Comparison of ENCODE assay signal across 26 cellular contexts in the genomic region with DNA sequence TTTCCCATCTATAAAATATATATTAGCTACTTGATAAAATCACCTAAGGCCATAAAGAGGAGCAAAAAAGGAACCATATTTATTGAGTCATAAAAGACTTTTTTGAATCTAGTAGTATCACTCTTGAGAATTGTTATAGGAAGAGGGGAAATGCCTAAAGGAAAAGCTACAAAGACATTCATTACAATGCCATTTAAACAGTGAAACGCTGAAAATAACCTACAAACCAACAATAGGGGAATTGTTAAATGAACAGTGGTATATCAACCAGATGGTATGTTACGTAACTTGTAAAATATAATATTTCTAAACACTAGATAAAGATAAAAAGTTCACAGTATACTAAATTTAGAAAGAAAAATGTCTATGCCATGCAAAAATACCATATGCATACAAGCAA.
"Had no signal": no experiment of that assay in that cellular context is flagged by ENCODE, and none has a peak within 500 bp of the region (broad histone marks: within the 10 kb centered on the region; RNA-seq: fewer than 3 reads in every experiment).

No MANE protein-coding gene starts in this region.

- H3K4me3 ChIP-seq: stomach, suprapubic skin, testis, thoracic aorta, thyroid gland, tibial artery, tibial nerve, transverse colon, upper lobe of left lung, upper lobe of right lung, uterus, vagina had no signal

- ATAC-seq: stimulated activated effector memory CD8-positive, alpha-beta T cell treated with anti-CD3 and anti-CD28 coated beads, Interleukin-12 subunit alpha, Interleukin-12 subunit beta, amount 100 ng/mL, for 72 hours; stimulated activated memory B cell treated with anti-CD40 and anti-IgM and Interleukin-4, amounts not matched to agents 10 μg/mL and 1 μg/mL and 100 μg/mL, for 72 hours; stimulated activated naive B cell treated with anti-CD40 and anti-IgM and Interleukin-4, amounts not matched to agents 10 μg/mL and 1 μg/mL and 100 μg/mL, for 72 hours; stimulated activated naive CD8-positive, alpha-beta T cell treated with anti-CD3 and anti-CD28 coated beads, Interleukin-15, amount 100 ng/mL, for 72 hours; stimulated activated naive CD8-positive, alpha-beta T cell treated with anti-CD3 and anti-CD28 coated beads, Interleukin-15, Interleukin-2, amounts not matched to agents 100 U/mL and 50 U/mL, for 24 hours; upper lobe of right lung had no signal

- DNase-seq: stimulated activated CD4-positive, alpha-beta T cell treated with anti-CD3 and anti-CD28 coated beads, Interleukin-2, amount 100 ng/mL, for 48 hours; stimulated activated CD4-positive, alpha-beta T cell treated with anti-CD3 and anti-CD28 coated beads, Interleukin-4, amount 100 ng/mL, for 1 hour; stimulated activated CD4-positive, alpha-beta T cell treated with anti-CD3 and anti-CD28 coated beads, Interleukin-4, amount 100 ng/mL, for 24 hours; stimulated activated CD4-positive, alpha-beta T cell treated with anti-CD3 and anti-CD28 coated beads, Interleukin-4, amount 100 ng/mL, for 4 hours; stimulated activated CD8-positive, alpha-beta memory T cell treated with anti-CD3 and anti-CD28 coated beads, Interleukin-4, amount 100 ng/mL, for 48 hours; stimulated activated naive B cell treated with anti-CD40 and anti-IgM and Interleukin-4, amounts not matched to agents 10 μg/mL and 1 μg/mL and 100 μg/mL, for 72 hours; stimulated activated naive CD4-positive, alpha-beta T cell; stimulated activated naive CD4-positive, alpha-beta T cell treated with Interleukin-2 at 50 U/mL for 16 hours; stimulated activated naive CD8-positive, alpha-beta T cell treated with anti-CD3 and anti-CD28 coated beads, Interleukin-15, amount 100 ng/mL, for 72 hours; stimulated activated naive CD8-positive, alpha-beta T cell treated with anti-CD3 and anti-CD28 coated beads, Interleukin-15, Interleukin-2, amounts not matched to agents 100 U/mL and 50 U/mL, for 24 hours; stomach; substantia nigra; testis; thyroid gland; tibial artery; transverse colon; trophoblast cell; upper lobe of left lung; upper lobe of right lung; uterus had no signal

- H3K27ac ChIP-seq: stomach, suprapubic skin, testis, thoracic aorta, thyroid gland, tibial artery, tibial nerve, transverse colon, upper lobe of left lung, upper lobe of right lung, uterus, vagina had no signal

- H3K27me3 ChIP-seq: stomach, suprapubic skin, testis, thyroid gland, tibial artery, tibial nerve, upper lobe of left lung, upper lobe of right lung, uterus, vagina had no signal
